Comparison of ENCODE assay signal across 13 cellular contexts in genomic region chr5:134892282-134892681, GRCh38. TPM values are rescaled to one million over a fixed set of nuclear protein-coding genes. Genes with fewer than 3 reads are reported as not detected.
DNase-seq lines count a peak whose midpoint lies in the region; ATAC-seq, FAIRE-seq and TF ChIP-seq lines count a peak whose summit lies in the region.
"Had no signal": no experiment of that assay in that cellular context is flagged by ENCODE, and none has a peak within 500 bp of the region (broad histone marks: within the 10 kb centered on the region; RNA-seq: fewer than 3 reads in every experiment).

No MANE protein-coding gene starts in this region.

- no peak for ATAC-seq in stimulated activated naive CD8-positive, alpha-beta T cell treated with anti-CD3 and anti-CD28 coated beads, Interleukin-15, amount 100 ng/mL, for 72 hours
- no peak for ATAC-seq in stimulated activated naive CD8-positive, alpha-beta T cell treated with anti-CD3 and anti-CD28 coated beads, Interleukin-15, Interleukin-2, amounts not matched to agents 100 U/mL and 50 U/mL, for 24 hours
- ATAC-seq in psoas muscle = no peak
- ATAC-seq: A549, GM23338 had no signal

- no peaks in the 10 kb centered on the region for H3K27me3 Mint-ChIP-seq in stimulated activated naive CD8-positive, alpha-beta T cell treated with anti-CD3 and anti-CD28 coated beads, Interleukin-15, amount 100 ng/mL, for 72 hours
- H3K27me3 Mint-ChIP-seq in dendritic cell treated with granulocyte-macrophage colony-stimulating factor and Interleukin-4, amounts not matched to agents 40 ng/mL and 50 ng/mL, for 4 days = no peaks in the 10 kb centered on the region
- H3K27me3 Mint-ChIP-seq: CD8-positive, alpha-beta memory T cell had no signal

- H3K27me3 ChIP-seq in psoas muscle (ENCODE audit: insufficient read depth in 3 of 3, low read length in 2 of 3) = no peaks in the 10 kb centered on the region

- peak; percentile 8 for FAIRE-seq in GM19239 (lab: Jason Lieb, UNC)
- FAIRE-seq: A549 had no signal

- peaks cover 80% of the 10 kb centered on the region for H3K36me3 Mint-ChIP-seq in dendritic cell treated with granulocyte-macrophage colony-stimulating factor and Interleukin-4, amounts not matched to agents 40 ng/mL and 50 ng/mL, for 4 days (ENCODE audit: low read depth)

- peaks cover 11% of the 10 kb centered on the region for H3K4me1 Mint-ChIP-seq in stimulated activated naive CD8-positive, alpha-beta T cell treated with anti-CD3 and anti-CD28 coated beads, Interleukin-15, amount 100 ng/mL, for 72 hours
- H3K4me1 Mint-ChIP-seq in dendritic cell treated with granulocyte-macrophage colony-stimulating factor and Interleukin-4, amounts not matched to agents 40 ng/mL and 50 ng/mL, for 4 days (ENCODE audit: low read depth) = no peaks in the 10 kb centered on the region
- H3K4me1 Mint-ChIP-seq: CD14-positive monocyte had no signal

- no peak for TF ChIP-seq CTCF in psoas muscle (IDR thresholded peaks at IDR 0.05)

- H3K9me3 Mint-ChIP-seq in stimulated activated naive CD8-positive, alpha-beta T cell treated with anti-CD3 and anti-CD28 coated beads, Interleukin-15, amount 100 ng/mL, for 72 hours = no peaks in the 10 kb centered on the region
- no peaks in the 10 kb centered on the region for H3K9me3 Mint-ChIP-seq in dendritic cell treated with granulocyte-macrophage colony-stimulating factor and Interleukin-4, amounts not matched to agents 40 ng/mL and 50 ng/mL, for 4 days
- H3K9me3 Mint-ChIP-seq: CD8-positive, alpha-beta memory T cell; GM23338 had no signal

- no peaks in the 10 kb centered on the region for H3K4me1 ChIP-seq in psoas muscle
- H3K4me1 ChIP-seq: A549 had no signal

- H3K27ac Mint-ChIP-seq in stimulated activated naive CD8-positive, alpha-beta T cell treated with anti-CD3 and anti-CD28 coated beads, Interleukin-15, amount 100 ng/mL, for 72 hours = peak overlapping the region; percentile 81 to 87
- peak overlapping the region; percentile 37 for H3K27ac Mint-ChIP-seq in dendritic cell treated with granulocyte-macrophage colony-stimulating factor and Interleukin-4, amounts not matched to agents 40 ng/mL and 50 ng/mL, for 4 days
- H3K27ac Mint-ChIP-seq: GM23338 had no signal

- no peak overlapping the region for H3K4me3 Mint-ChIP-seq in stimulated activated naive CD8-positive, alpha-beta T cell treated with anti-CD3 and anti-CD28 coated beads, Interleukin-15, amount 100 ng/mL, for 72 hours
- H3K4me3 Mint-ChIP-seq in dendritic cell treated with granulocyte-macrophage colony-stimulating factor and Interleukin-4, amounts not matched to agents 40 ng/mL and 50 ng/mL, for 4 days = no peak overlapping the region
- H3K4me3 Mint-ChIP-seq: CD14-positive monocyte; CD8-positive, alpha-beta memory T cell; GM23338 had no signal

- 90 to 95% (median 94%) methylated on average over 3 of the region's 3 CpGs for WGBS in psoas muscle, 3 donors

- intact Hi-C loops in dendritic cell treated with granulocyte-macrophage colony-stimulating factor and Interleukin-4, amounts not matched to agents 40 ng/mL and 50 ng/mL, for 4 days (cut with micrococcal nuclease) = no loop called here
- intact Hi-C loops in psoas muscle (cut with DNase I) = no loop called here

- no peaks in the 10 kb centered on the region for H3K9me3 ChIP-seq in psoas muscle
- H3K9me3 ChIP-seq: A549 had no signal

- H3K4me3 ChIP-seq in psoas muscle = no peak overlapping the region
- H3K4me3 ChIP-seq: A549, GM23338 had no signal

- H3K36me3 ChIP-seq in psoas muscle (ENCODE audit: insufficient read depth in 1 of 2, low read depth in 1 of 2) = peaks cover 0 to 85% of the 10 kb centered on the region in 2 donors

- no peak overlapping the region for H3K27ac ChIP-seq in psoas muscle
- H3K27ac ChIP-seq: A549 had no signal

- DNase-seq in stimulated activated naive CD8-positive, alpha-beta T cell treated with anti-CD3 and anti-CD28 coated beads, Interleukin-15, amount 100 ng/mL, for 72 hours = no peak
- DNase-seq in stimulated activated naive CD8-positive, alpha-beta T cell treated with anti-CD3 and anti-CD28 coated beads, Interleukin-15, Interleukin-2, amounts not matched to agents 100 U/mL and 50 U/mL, for 24 hours = no peak
- DNase-seq in GM19239 (ENCODE audit: insufficient read length, low spot score) = no peak
- DNase-seq in psoas muscle = no peak
- no peak for DNase-seq in HT-29 (ENCODE audit: low spot score)
- DNase-seq in stimulated activated naive CD4-positive, alpha-beta T cell treated with Interleukin-2 at 50 U/mL for 16 hours (lab: John Stamatoyannopoulos, UW) = no peak
- DNase-seq: CD8-positive, alpha-beta memory T cell; DMS53; H7 had no signal

RNA-seq across cellular contexts. Expression of gene PCBD2, which starts 12.6 kb away (rescaled TPM):
- 10 to 100 TPM; 23.8 to 29.9 (median 26.0) TPM for total RNA-seq in psoas muscle
- polyA plus RNA-seq in psoas muscle = 10 to 100 TPM in 2 of 3 donors, 1 to 10 TPM in 1; 8.9 to 21.1 (median 14.0) TPM
- 6.6 and 7.6 TPM in 2 replicates for total RNA-seq in HT-29 (2014; rRNA removed; shearing (Covaris generic))

RNA-seq across cellular contexts. Expression of gene TXNDC15, which starts 18.1 kb away (rescaled TPM):
- 10 to 100 TPM; 21.1 to 32.0 (median 26.6) TPM for total RNA-seq in psoas muscle
- polyA plus RNA-seq in psoas muscle = 10 to 100 TPM; 23.2 to 34.0 (median 28.6) TPM
- 21.5 and 27.5 TPM in 2 replicates for total RNA-seq in HT-29 (2014; rRNA removed; shearing (Covaris generic))

RNA-seq across cellular contexts. Expression of gene C5orf24, which starts 46.5 kb away (rescaled TPM):
- total RNA-seq in psoas muscle = 10 to 100 TPM; 24.7 to 28.3 (median 25.3) TPM
- polyA plus RNA-seq in psoas muscle = 10 to 100 TPM; 16.0 to 31.4 (median 26.5) TPM
- 19.2 and 22.0 TPM in 2 replicates for total RNA-seq in HT-29 (2014; rRNA removed; shearing (Covaris generic))
